In genomic region chr1:220732137-220732536, GRCh38 we compare ENCODE assay signal across 13 cellular contexts. TPM values are rescaled to one million over a fixed set of nuclear protein-coding genes. Genes with fewer than 3 reads are reported as not detected.
DNase-seq lines count a peak whose midpoint lies in the region; ATAC-seq, FAIRE-seq and TF ChIP-seq lines count a peak whose summit lies in the region.
"Had no signal": no experiment of that assay in that cellular context is flagged by ENCODE, and none has a peak within 500 bp of the region (broad histone marks: within the 10 kb centered on the region; RNA-seq: fewer than 3 reads in every experiment).

No MANE protein-coding gene starts in this region.

- no peak for ATAC-seq in esophagus mucosa

- no peaks in the 10 kb centered on the region for H3K79me2 ChIP-seq in KMS-11 (ENCODE audit: insufficient read depth, low read depth)

- no peak for DNase-seq in adrenal gland
- no peak for DNase-seq in kidney
- DNase-seq in epidermal melanocyte (ENCODE audit: insufficient read length, low spot score): no peak
- DNase-seq in NCI-H2227 treated with DMSO at 0.1 percent for 48 hours (lab: John Stamatoyannopoulos, UW): no peak
- DNase-seq: activated naive CD4-positive, alpha-beta T cell treated with Interleukin-2 at 50 U/mL for 16 hours; foreskin melanocyte; NCI-H146; pancreas; stimulated activated CD4-positive, alpha-beta T cell treated with anti-CD3 and anti-CD28 coated beads, Interleukin-4, amount 100 ng/mL, for 1 hour; stimulated activated naive CD4-positive, alpha-beta T cell treated with Interleukin-2 at 50 U/mL for 16 hours had no signal

- H3K9ac ChIP-seq in KMS-11: no peak overlapping the region
- no peak overlapping the region for H3K9ac ChIP-seq in kidney (ENCODE audit: low read length in 2 of 2)
- H3K9ac ChIP-seq in subcutaneous abdominal adipose tissue (ENCODE audit: low read length in 5 of 5): peak overlapping the region in 3 of 5 donors; percentile 49 to 75 (median 66)

- no peak for TF ChIP-seq POLR2A in adrenal gland (IDR thresholded peaks at IDR 0.05)

- H3K36me3 ChIP-seq in KMS-11 (ENCODE audit: insufficient read depth) (no peaks in the 10 kb centered on the region), adrenal gland (replicated peaks in 1 of 2) (no peaks in the 10 kb centered on the region), kidney (ENCODE audit: control insufficient read depth in 1 of 2, insufficient read depth in 2 of 2, low read length in 2 of 2) (no peaks in the 10 kb centered on the region), subcutaneous abdominal adipose tissue (ENCODE audit: control insufficient read depth in 5 of 5, insufficient read depth in 5 of 5, low read length in 5 of 5) (no peaks in the 10 kb centered on the region)
- H3K36me3 ChIP-seq: pancreas had no signal

- H3K9me3 ChIP-seq in adrenal gland (replicated peaks in 1 of 3) (no peaks in the 10 kb centered on the region), kidney (ENCODE audit: control insufficient read depth in 1 of 2, low read length in 2 of 2) (no peaks in the 10 kb centered on the region), subcutaneous abdominal adipose tissue (ENCODE audit: control insufficient read depth in 5 of 5, low read length in 5 of 5) (no peaks in the 10 kb centered on the region)
- H3K9me3 ChIP-seq: pancreas had no signal

- 40 to 55% (median 43%) methylated on average over 3 of the region's 3 CpGs for WGBS in adrenal gland, 4 donors

- no peak overlapping the region for H3K4me2 ChIP-seq in KMS-11

- FAIRE-seq in kidney (lab: Jason Lieb, UNC): no peak
- FAIRE-seq: pancreas had no signal

- H4K20me1 ChIP-seq in KMS-11 (ENCODE audit: insufficient read depth): no peaks in the 10 kb centered on the region

- H3K27ac ChIP-seq in KMS-11: no peak overlapping the region
- peak overlapping the region in 3 of 5 donors; percentile 2 to 70 (median 52) for H3K27ac ChIP-seq in adrenal gland
- H3K27ac ChIP-seq in kidney (ENCODE audit: low read depth in 2 of 2, low read length in 2 of 2): peak overlapping the region; percentile 26 to 80
- H3K27ac ChIP-seq in subcutaneous abdominal adipose tissue (ENCODE audit: low read depth, low read length): peak overlapping the region; percentile 98

- H3K27me3 ChIP-seq in KMS-11 (ENCODE audit: insufficient read depth, low read depth) (no peaks in the 10 kb centered on the region), adrenal gland (no peaks in the 10 kb centered on the region), subcutaneous abdominal adipose tissue (ENCODE audit: control insufficient read depth in 5 of 5, insufficient read depth in 4 of 5, low read length in 5 of 5) (no peaks in the 10 kb centered on the region)
- H3K27me3 ChIP-seq: pancreas had no signal

- H2AFZ ChIP-seq in KMS-11 (ENCODE audit: low read depth): peak overlapping the region; percentile 96

- peaks cover 11% of the 10 kb centered on the region for H3K4me1 ChIP-seq in KMS-11 (ENCODE audit: low read depth, poor library complexity, severe bottlenecking)
- H3K4me1 ChIP-seq in adrenal gland (replicated peaks in 1 of 2): peaks cover 0 to 14% of the 10 kb centered on the region in 2 donors
- H3K4me1 ChIP-seq in kidney (ENCODE audit: control insufficient read depth in 1 of 2, insufficient read depth in 1 of 2, low read depth in 1 of 2, low read length in 2 of 2): peaks cover 7 to 13% of the 10 kb centered on the region in 2 donors
- peaks cover 5 to 30% (median 16%) of the 10 kb centered on the region in 5 donors for H3K4me1 ChIP-seq in subcutaneous abdominal adipose tissue (ENCODE audit: control insufficient read depth in 5 of 5, insufficient read depth in 5 of 5, low read length in 5 of 5)

- intact Hi-C loops in adrenal gland (cut with DNase I): loop anchor here in 1 of 2 donors (5.0 kb wide), 1 partner anchor 40 kb away; the partner anchor contains the start of gene C1orf115
- intact Hi-C loops in kidney (cut with DNase I): no loop called here

- H3K4me3 ChIP-seq in KMS-11 (IDR thresholded peaks at IDR 0.05; ENCODE audit: insufficient read depth, low read depth, low read length) (no peak overlapping the region), adrenal gland (no peak overlapping the region), kidney (ENCODE audit: low read length in 2 of 2) (no peak overlapping the region), subcutaneous abdominal adipose tissue (ENCODE audit: low read depth in 1 of 5, low read length in 5 of 5) (peak overlapping the region in 2 of 5 donors; percentile 41 to 59)

- TF ChIP-seq CTCF in KMS-11 (conservative IDR thresholded peaks at IDR 0.05; ENCODE audit: low read depth, low read length) (no peak), adrenal gland (IDR thresholded peaks at IDR 0.05) (no peak), kidney (IDR thresholded peaks at IDR 0.05; ENCODE audit: borderline replicate concordance, extremely low read depth, insufficient read depth) (no peak)

RNA-seq across cellular contexts. Expression of gene MTARC2, which starts 16.0 kb away (rescaled TPM):
- 10 to 100 TPM; 18.3 to 48.6 (median 29.8) TPM for total RNA-seq in adrenal gland
- 10 to 100 TPM; 13.7 to 46.1 (median 23.5) TPM for polyA plus RNA-seq in adrenal gland
- total RNA-seq in kidney: 28.6 TPM
- 95.2 TPM for polyA plus RNA-seq in kidney (ENCODE audit: insufficient read depth, low read depth, low replicate concordance)
- total RNA-seq in esophagus mucosa: 3.0 TPM

RNA-seq across cellular contexts. Expression of gene C1orf115, which starts 42.0 kb away (rescaled TPM):
- total RNA-seq in adrenal gland: 10 to 100 TPM in 1 of 8 donors, 1 to 10 TPM in 7; 1.1 to 12.7 (median 7.0) TPM
- 1 to 10 TPM; 4.5 to 7.7 (median 7.3) TPM for polyA plus RNA-seq in adrenal gland
- 29.0 TPM for total RNA-seq in kidney
- polyA plus RNA-seq in kidney (ENCODE audit: insufficient read depth, low read depth, low replicate concordance): 53.8 TPM
- total RNA-seq in esophagus mucosa: 2.5 TPM

RNA-seq across cellular contexts. Expression of gene MTARC1, which starts 54.6 kb away (rescaled TPM):
- total RNA-seq in adrenal gland (10 to 100 TPM in 2 of 8 donors, 1 to 10 TPM in 6; 5.3 to 16.5 (median 8.7) TPM), kidney (11.0 TPM), esophagus mucosa (6.1 TPM)
- polyA plus RNA-seq in adrenal gland (10 to 100 TPM; 10.6 to 26.1 (median 12.7) TPM), kidney (ENCODE audit: insufficient read depth, low read depth, low replicate concordance) (6.8 TPM)

Comparison
In these comparisons a context has a peak if more than half of its experiments do, and no peak if none do; other contexts are left out.
1. H3K9ac ChIP-seq: peak in subcutaneous abdominal adipose tissue (3 of 5); none in KMS-11 (single experiment) and kidney (0 of 2).